In the genomic region with DNA sequence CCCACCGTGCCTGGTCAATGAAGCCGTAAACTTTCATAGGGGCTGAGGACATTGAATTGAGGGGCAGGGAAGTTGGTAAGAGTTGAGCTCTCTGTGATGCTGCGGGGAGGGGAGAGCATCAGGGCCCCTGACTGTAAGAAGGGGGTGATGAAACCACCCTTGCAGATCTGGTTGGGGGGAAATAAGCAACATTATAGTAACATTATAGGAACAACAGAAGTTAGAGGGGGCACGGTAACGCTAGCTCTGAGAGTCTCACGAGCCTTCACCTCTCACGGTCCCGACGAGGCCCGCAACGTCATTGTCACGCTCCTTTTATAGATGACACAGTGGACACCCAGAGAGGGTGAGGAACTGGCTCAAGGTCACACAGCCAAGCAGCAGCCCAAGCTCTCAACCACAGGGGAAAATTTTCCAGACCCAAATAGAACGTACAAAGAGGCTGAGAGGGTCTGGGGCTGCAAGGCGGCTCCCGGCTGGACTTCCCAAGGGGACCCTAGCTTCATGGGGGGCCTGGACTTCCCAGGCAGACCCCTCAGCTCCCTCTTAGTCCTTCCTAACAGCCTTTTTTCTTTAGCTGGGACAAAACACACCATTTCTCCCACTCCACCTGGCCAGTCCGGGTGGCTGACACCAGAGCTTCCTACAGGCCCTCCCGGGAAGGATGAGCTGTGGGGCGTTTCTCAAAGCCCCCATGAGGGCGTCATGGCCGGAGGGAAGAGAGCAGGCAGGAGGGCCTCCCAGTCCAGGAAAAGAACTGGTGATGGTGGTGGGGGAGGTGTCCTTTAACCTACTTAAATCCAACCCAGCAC, we compare ENCODE assay signal across 13 cellular contexts. TPM values are rescaled to one million over a fixed set of nuclear protein-coding genes. Genes with fewer than 3 reads are reported as not detected.
DNase-seq lines count a peak whose midpoint lies in the region; ATAC-seq and TF ChIP-seq lines count a peak whose summit lies in the region.
"Had no signal": no experiment of that assay in that cellular context is flagged by ENCODE, and none has a peak within 500 bp of the region (broad histone marks: within the 10 kb centered on the region; RNA-seq: fewer than 3 reads in every experiment).

No MANE protein-coding gene starts in this region.

- no peak overlapping the region for H3K4me3 ChIP-seq in hepatocyte
- H3K4me3 ChIP-seq: GM23248 had no signal

- TF ChIP-seq CTCF in hepatocyte (IDR thresholded peaks at IDR 0.05; ENCODE audit: poor library complexity), result no peak

- H3K27me3 ChIP-seq in hepatocyte, result no peaks in the 10 kb centered on the region

- 86% methylated on average over 20 of the region's 20 CpGs for WGBS in hepatocyte (ENCODE audit: low lambda C conversion rate, missing lambda C conversion rate)

- peaks cover 37% of the 10 kb centered on the region for H3K36me3 Mint-ChIP-seq in T-helper 1 cell treated with Interleukin-12 subunit alpha and Interleukin-12 subunit beta and Interleukin-4 antibody, amounts not matched to agents 30 μg/mL and 1 μg/mL, for 36 hours (ENCODE audit: low read depth)
- peaks cover 50% of the 10 kb centered on the region for H3K36me3 Mint-ChIP-seq in activated CD8-positive, alpha-beta T cell treated with anti-CD3 and anti-CD28 coated beads, Interleukin-2, amount 10 ng/mL, durations not matched to agents 7 days and 5 days (ENCODE audit: low read depth)
- H3K36me3 Mint-ChIP-seq in stimulated activated effector memory CD8-positive, alpha-beta T cell treated with anti-CD3 and anti-CD28 coated beads, Interleukin-12 subunit alpha, Interleukin-12 subunit beta, amount 100 ng/mL, for 72 hours, result peaks cover 84% of the 10 kb centered on the region

- H3K9me2 ChIP-seq in hepatocyte (replicated peaks; ENCODE audit: insufficient read depth), result no peaks in the 10 kb centered on the region

- H3K4me1 Mint-ChIP-seq in T-helper 1 cell treated with Interleukin-12 subunit alpha and Interleukin-12 subunit beta and Interleukin-4 antibody, amounts not matched to agents 30 μg/mL and 1 μg/mL, for 36 hours (ENCODE audit: low read depth), result peaks cover 29% of the 10 kb centered on the region
- H3K4me1 Mint-ChIP-seq in activated CD8-positive, alpha-beta T cell treated with anti-CD3 and anti-CD28 coated beads, Interleukin-2, amount 10 ng/mL, durations not matched to agents 7 days and 5 days (ENCODE audit: low read depth), result peaks cover 46% of the 10 kb centered on the region
- peaks cover 42% of the 10 kb centered on the region for H3K4me1 Mint-ChIP-seq in stimulated activated effector memory CD8-positive, alpha-beta T cell treated with anti-CD3 and anti-CD28 coated beads, Interleukin-12 subunit alpha, Interleukin-12 subunit beta, amount 100 ng/mL, for 72 hours

- DNase-seq in T-helper 1 cell (no peak), hepatocyte (ENCODE audit: low spot score) (no peak), medulla oblongata (ENCODE audit: extremely low spot score) (no peak)
- DNase-seq in activated CD8-positive, alpha-beta T cell treated with anti-CD3 and anti-CD28 coated beads, Interleukin-2, amount 10 ng/mL, durations not matched to agents 7 days and 5 days, result no peak
- DNase-seq in stimulated activated effector memory CD8-positive, alpha-beta T cell treated with anti-CD3 and anti-CD28 coated beads, Interleukin-12 subunit alpha, Interleukin-12 subunit beta, amount 100 ng/mL, for 72 hours (ENCODE audit: low spot score in 2 of 2), result no peak
- DNase-seq: activated T-cell treated with anti-CD3 and anti-CD28 coated beads for 4 hours, dermis blood vessel endothelial cell, Kasumi-1 had no signal

- POLR2A ChIA-PET in activated CD8-positive, alpha-beta T cell treated with anti-CD3 and anti-CD28 coated beads, Interleukin-2, amount 10 ng/mL, durations not matched to agents 7 days and 5 days (lab: Charles Lee), result interaction anchor here (1.0 to 1.7 kb wide), 2 partner anchors 13 to 16 kb away, joined by 3 to 5 read pairs; no protein-coding TSS in a partner anchor

- no peak overlapping the region for H2AFZ ChIP-seq in hepatocyte
- H2AFZ ChIP-seq: GM23248 had no signal

- peak overlapping the region; percentile 90 for H3K27ac ChIP-seq in hepatocyte
- H3K27ac ChIP-seq: 22Rv1, GM23248 had no signal

- H3K27ac Mint-ChIP-seq in T-helper 1 cell treated with Interleukin-12 subunit alpha and Interleukin-12 subunit beta and Interleukin-4 antibody, amounts not matched to agents 30 μg/mL and 1 μg/mL, for 36 hours, result peak overlapping the region; percentile 45
- H3K27ac Mint-ChIP-seq in activated CD8-positive, alpha-beta T cell treated with anti-CD3 and anti-CD28 coated beads, Interleukin-2, amount 10 ng/mL, durations not matched to agents 7 days and 5 days, result peak overlapping the region; percentile 25
- H3K27ac Mint-ChIP-seq in stimulated activated effector memory CD8-positive, alpha-beta T cell treated with anti-CD3 and anti-CD28 coated beads, Interleukin-12 subunit alpha, Interleukin-12 subunit beta, amount 100 ng/mL, for 72 hours, result peak overlapping the region; percentile 76

- no peaks in the 10 kb centered on the region for H3K27me3 Mint-ChIP-seq in T-helper 1 cell treated with Interleukin-12 subunit alpha and Interleukin-12 subunit beta and Interleukin-4 antibody, amounts not matched to agents 30 μg/mL and 1 μg/mL, for 36 hours (ENCODE audit: low read depth)
- no peaks in the 10 kb centered on the region for H3K27me3 Mint-ChIP-seq in activated CD8-positive, alpha-beta T cell treated with anti-CD3 and anti-CD28 coated beads, Interleukin-2, amount 10 ng/mL, durations not matched to agents 7 days and 5 days (ENCODE audit: low read depth)

- no peak for ATAC-seq in activated CD8-positive, alpha-beta T cell treated with anti-CD3 and anti-CD28 coated beads, Interleukin-2, amount 10 ng/mL, durations not matched to agents 7 days and 5 days
- ATAC-seq in stimulated activated effector memory CD8-positive, alpha-beta T cell treated with anti-CD3 and anti-CD28 coated beads, Interleukin-12 subunit alpha, Interleukin-12 subunit beta, amount 100 ng/mL, for 72 hours, result no peak
- ATAC-seq in GM18517 (IDR thresholded peaks at IDR 0.05; ENCODE audit: unreplicated experiment) (no peak), HG03097 (IDR thresholded peaks at IDR 0.05; ENCODE audit: low FRiP score, unreplicated experiment) (no peak)

- H3K4me1 ChIP-seq in hepatocyte (ENCODE audit: insufficient read depth), result peaks cover 54% of the 10 kb centered on the region

- H3K4me3 Mint-ChIP-seq in T-helper 1 cell treated with Interleukin-12 subunit alpha and Interleukin-12 subunit beta and Interleukin-4 antibody, amounts not matched to agents 30 μg/mL and 1 μg/mL, for 36 hours, result peak overlapping the region; percentile 34
- no peak overlapping the region for H3K4me3 Mint-ChIP-seq in activated CD8-positive, alpha-beta T cell treated with anti-CD3 and anti-CD28 coated beads, Interleukin-2, amount 10 ng/mL, durations not matched to agents 7 days and 5 days
- H3K4me3 Mint-ChIP-seq in stimulated activated effector memory CD8-positive, alpha-beta T cell treated with anti-CD3 and anti-CD28 coated beads, Interleukin-12 subunit alpha, Interleukin-12 subunit beta, amount 100 ng/mL, for 72 hours, result no peak overlapping the region

- no peaks in the 10 kb centered on the region for H3K9me3 Mint-ChIP-seq in T-helper 1 cell treated with Interleukin-12 subunit alpha and Interleukin-12 subunit beta and Interleukin-4 antibody, amounts not matched to agents 30 μg/mL and 1 μg/mL, for 36 hours
- H3K9me3 Mint-ChIP-seq in activated CD8-positive, alpha-beta T cell treated with anti-CD3 and anti-CD28 coated beads, Interleukin-2, amount 10 ng/mL, durations not matched to agents 7 days and 5 days (ENCODE audit: insufficient read depth), result no peaks in the 10 kb centered on the region
- H3K9me3 Mint-ChIP-seq in stimulated activated effector memory CD8-positive, alpha-beta T cell treated with anti-CD3 and anti-CD28 coated beads, Interleukin-12 subunit alpha, Interleukin-12 subunit beta, amount 100 ng/mL, for 72 hours, result no peaks in the 10 kb centered on the region

- peaks cover 32% of the 10 kb centered on the region for H4K20me1 ChIP-seq in hepatocyte (ENCODE audit: insufficient read depth, poor library complexity, severe bottlenecking)

- peak overlapping the region; percentile 67 for H3K4me2 ChIP-seq in hepatocyte

- H3K36me3 ChIP-seq in hepatocyte (replicated peaks; ENCODE audit: insufficient read depth, low read depth), result no peaks in the 10 kb centered on the region

- H3K79me2 ChIP-seq in hepatocyte, result peaks cover 48% of the 10 kb centered on the region

- no peaks in the 10 kb centered on the region for H3K9me3 ChIP-seq in hepatocyte (ENCODE audit: low read depth)

- CTCF ChIA-PET in activated CD8-positive, alpha-beta T cell treated with anti-CD3 and anti-CD28 coated beads, Interleukin-2, amount 10 ng/mL, durations not matched to agents 7 days and 5 days (lab: Charles Lee), result interaction anchor here (1.0 to 1.4 kb wide), 3 partner anchors 15 to 71 kb away, joined by 3 read pairs; no protein-coding TSS in a partner anchor

RNA-seq across cellular contexts. Expression of gene TLE5, which starts 4.1 kb away (rescaled TPM):
- 100 to 1,000 TPM; 635 to 655 TPM for total RNA-seq in activated CD8-positive, alpha-beta T cell treated with anti-CD3 and anti-CD28 coated beads, Interleukin-2, amount 10 ng/mL, durations not matched to agents 7 days and 5 days
- 241 and 260 TPM in 2 replicates for total RNA-seq in hepatocyte
- 308 and 340 TPM in 2 replicates for polyA plus RNA-seq in hepatocyte

RNA-seq across cellular contexts. Expression of gene TLE2, which starts 29.1 kb away (rescaled TPM):
- under 1 TPM; 0.24 to 0.57 TPM for total RNA-seq in activated CD8-positive, alpha-beta T cell treated with anti-CD3 and anti-CD28 coated beads, Interleukin-2, amount 10 ng/mL, durations not matched to agents 7 days and 5 days
- total RNA-seq in hepatocyte, result 25.4 and 36.2 TPM in 2 replicates
- 71.1 and 82.0 TPM in 2 replicates for polyA plus RNA-seq in hepatocyte

RNA-seq across cellular contexts. Expression of gene GNA11, which starts 35.9 kb away (rescaled TPM):
- total RNA-seq in activated CD8-positive, alpha-beta T cell treated with anti-CD3 and anti-CD28 coated beads, Interleukin-2, amount 10 ng/mL, durations not matched to agents 7 days and 5 days, result under 1 TPM; 0.08 to 0.71 TPM
- 53.8 and 60.2 TPM in 2 replicates for total RNA-seq in hepatocyte
- 100 and 115 TPM in 2 replicates for polyA plus RNA-seq in hepatocyte

Comparison
In these comparisons a context has a peak if more than half of its experiments do, and no peak if none do; other contexts are left out.
1. H3K27ac Mint-ChIP-seq: peak in every context shown above with its lines; median percentile 76 in stimulated activated effector memory CD8-positive, alpha-beta T cell treated with anti-CD3 and anti-CD28 coated beads, Interleukin-12 subunit alpha, Interleukin-12 subunit beta, amount 100 ng/mL, for 72 hours; 45 in T-helper 1 cell treated with Interleukin-12 subunit alpha and Interleukin-12 subunit beta and Interleukin-4 antibody, amounts not matched to agents 30 μg/mL and 1 μg/mL, for 36 hours; 25 in activated CD8-positive, alpha-beta T cell treated with anti-CD3 and anti-CD28 coated beads, Interleukin-2, amount 10 ng/mL, durations not matched to agents 7 days and 5 days.
2. RNA of gene TLE2, which starts 29.1 kb away (total RNA-seq): 25.4 to 36.2 TPM in hepatocyte; 0.24 to 0.57 TPM in activated CD8-positive, alpha-beta T cell treated with anti-CD3 and anti-CD28 coated beads, Interleukin-2, amount 10 ng/mL, durations not matched to agents 7 days and 5 days; every median in the first group is over 10 times any median in the second.
3. RNA of gene GNA11, which starts 35.9 kb away (total RNA-seq): 53.8 to 60.2 TPM in hepatocyte; 0.08 to 0.71 TPM in activated CD8-positive, alpha-beta T cell treated with anti-CD3 and anti-CD28 coated beads, Interleukin-2, amount 10 ng/mL, durations not matched to agents 7 days and 5 days; every median in the first group is over 10 times any median in the second.